Comparison of ENCODE assay signal across 1 cellular context in the genomic region with DNA sequence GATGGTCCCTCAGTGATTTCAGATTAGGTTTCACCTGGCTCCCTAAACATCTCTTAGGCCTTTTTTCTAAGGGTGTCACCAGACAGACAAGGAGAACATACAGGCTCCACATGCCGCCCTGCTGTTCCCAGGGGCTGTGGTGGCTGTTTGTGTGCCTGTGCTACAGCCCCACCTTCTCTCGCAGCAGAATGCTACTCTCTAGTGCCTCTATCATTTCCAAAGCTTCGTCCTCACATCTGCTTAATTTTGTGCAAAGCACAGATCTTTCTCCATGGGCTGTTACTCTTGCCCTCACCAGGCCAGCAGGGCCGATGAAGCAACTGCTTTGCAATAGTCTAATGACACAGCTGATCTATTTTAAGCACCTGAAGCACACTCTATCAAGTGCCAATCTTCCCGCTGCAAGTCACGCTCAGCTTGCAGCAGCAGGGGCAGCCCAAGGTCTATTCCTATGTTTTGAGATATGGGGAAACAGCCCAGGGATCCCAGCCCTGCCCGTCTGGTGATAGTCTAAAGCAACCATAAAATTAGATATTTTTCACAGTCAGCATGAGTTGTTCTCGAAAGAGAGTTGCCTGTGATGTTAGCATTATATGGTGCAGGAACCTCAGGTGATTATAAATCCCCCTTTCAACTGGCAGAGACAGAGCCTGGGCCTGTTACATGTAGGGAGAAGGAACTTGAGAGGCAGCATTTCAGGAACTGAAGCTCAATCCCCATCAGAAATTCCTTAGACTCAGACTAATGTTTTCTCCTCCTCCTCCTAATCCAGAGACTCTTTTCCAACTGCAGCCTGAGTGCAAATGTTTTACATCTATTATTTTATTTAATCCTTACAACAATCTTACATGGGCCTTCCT.
TF ChIP-seq lines count a peak whose summit lies in the region.

No MANE protein-coding gene starts in this region.

TF ChIP-seq in K562, 482 proteins besides CTCF, POLR2A, EP300 and RAD21 (continued from another document and continues in another):
- TF ChIP-seq, protein P1, sequence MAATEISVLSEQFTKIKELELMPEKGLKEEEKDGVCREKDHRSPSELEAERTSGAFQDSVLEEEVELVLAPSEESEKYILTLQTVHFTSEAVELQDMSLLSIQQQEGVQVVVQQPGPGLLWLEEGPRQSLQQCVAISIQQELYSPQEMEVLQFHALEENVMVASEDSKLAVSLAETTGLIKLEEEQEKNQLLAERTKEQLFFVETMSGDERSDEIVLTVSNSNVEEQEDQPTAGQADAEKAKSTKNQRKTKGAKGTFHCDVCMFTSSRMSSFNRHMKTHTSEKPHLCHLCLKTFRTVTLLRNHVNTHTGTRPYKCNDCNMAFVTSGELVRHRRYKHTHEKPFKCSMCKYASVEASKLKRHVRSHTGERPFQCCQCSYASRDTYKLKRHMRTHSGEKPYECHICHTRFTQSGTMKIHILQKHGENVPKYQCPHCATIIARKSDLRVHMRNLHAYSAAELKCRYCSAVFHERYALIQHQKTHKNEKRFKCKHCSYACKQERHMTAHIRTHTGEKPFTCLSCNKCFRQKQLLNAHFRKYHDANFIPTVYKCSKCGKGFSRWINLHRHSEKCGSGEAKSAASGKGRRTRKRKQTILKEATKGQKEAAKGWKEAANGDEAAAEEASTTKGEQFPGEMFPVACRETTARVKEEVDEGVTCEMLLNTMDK (IDR thresholded peaks at IDR 0.05; ENCODE audit: borderline replicate concordance, insufficient read depth, low read depth, low read length, poor library complexity, severe bottlenecking) = no peak
- TF ChIP-seq TAF15 (IDR thresholded peaks at IDR 0.05; ENCODE audit: low read depth, low read length) (no peak), MBD2 (IDR thresholded peaks at IDR 0.05; ENCODE audit: borderline replicate concordance, low read depth) (no peak), FUS (optimal IDR thresholded peaks at IDR 0.05; ENCODE audit: low read depth, low read length) (no peak), SOX6 (IDR thresholded peaks at IDR 0.05) (peak; percentile 73; the same call in 1 of the 2 replicates), ZNF717 (CRISPR knock-in tag; IDR thresholded peaks at IDR 0.05) (no peak), HMG20B (CRISPR knock-in tag; IDR thresholded peaks at IDR 0.05) (no peak), UBTF (IDR thresholded peaks at IDR 0.05; ENCODE audit: borderline replicate concordance in 1 of 2, low read depth in 2 of 2, low read length in 2 of 2) (no peak), CREM (IDR thresholded peaks at IDR 0.05; ENCODE audit: low read depth) (no peak), SRSF1 (IDR thresholded peaks at IDR 0.05; ENCODE audit: low read depth, low read length) (no peak), RBM34 (IDR thresholded peaks at IDR 0.05; ENCODE audit: borderline replicate concordance, insufficient read depth, low read length) (no peak), ARNT (IDR thresholded peaks at IDR 0.05) (no peak), THRAP3 (IDR thresholded peaks at IDR 0.05; ENCODE audit: borderline replicate concordance) (no peak), FOXM1 (IDR thresholded peaks at IDR 0.05; ENCODE audit: low read depth) (no peak), FOXM1 (CRISPR knock-in tag; IDR thresholded peaks at IDR 0.05; ENCODE audit: low read depth) (no peak), ZBTB7A (IDR thresholded peaks at IDR 0.05; ENCODE audit: borderline replicate concordance, control insufficient read depth, low read depth, low read length) (no peak), ZC3H8 (IDR thresholded peaks at IDR 0.05) (no peak), ZKSCAN8 (CRISPR knock-in tag; IDR thresholded peaks at IDR 0.05) (0 out of 2 replicates have a peak, but pooled peaks have one; percentile 46), ID3 (CRISPR knock-in tag; IDR thresholded peaks at IDR 0.05) (no peak), ID3 (tag; IDR thresholded peaks at IDR 0.05) (no peak), MXI1 (IDR thresholded peaks at IDR 0.05; ENCODE audit: low read depth, low read length) (no peak), MCM7 (IDR thresholded peaks at IDR 0.05) (no peak), IRF2 (CRISPR knock-in tag; IDR thresholded peaks at IDR 0.05) (no peak), SREBF1 (IDR thresholded peaks at IDR 0.05; ENCODE audit: borderline replicate concordance, low read depth, low read length) (no peak), ZBTB8A (IDR thresholded peaks at IDR 0.05; ENCODE audit: partially characterized antibody) (no peak), TCFL5 (CRISPR knock-in tag; conservative IDR thresholded peaks at IDR 0.05) (no peak), MLX (CRISPR knock-in tag; conservative IDR thresholded peaks at IDR 0.05) (no peak), MAFK (IDR thresholded peaks at IDR 0.05; ENCODE audit: low read length) (peak; percentile 77), ZNF277 (CRISPR knock-in tag; IDR thresholded peaks at IDR 0.05; ENCODE audit: borderline replicate concordance) (no peak), CREB3 (tag; conservative IDR thresholded peaks at IDR 0.05; ENCODE audit: low read depth) (no peak), RBM17 (IDR thresholded peaks at IDR 0.05; ENCODE audit: borderline replicate concordance, low read depth, low read length) (no peak), HEY1 (CRISPR knock-in tag; IDR thresholded peaks at IDR 0.05; ENCODE audit: borderline replicate concordance) (no peak), TFAM (CRISPR knock-in tag; conservative IDR thresholded peaks at IDR 0.05) (no peak), CREB1 (IDR thresholded peaks at IDR 0.05) (no peak), CREB1 (CRISPR knock-in tag; IDR thresholded peaks at IDR 0.05) (no peak), POU5F1 (IDR thresholded peaks at IDR 0.05; ENCODE audit: borderline replicate concordance, low read depth, low read length, partially characterized antibody) (no peak), IFI16 (CRISPR knock-in tag; IDR thresholded peaks at IDR 0.05) (no peak), POLR2B (IDR thresholded peaks at IDR 0.05; ENCODE audit: low read depth, partially characterized antibody) (no peak), SMAD2 (IDR thresholded peaks at IDR 0.05; ENCODE audit: low read depth, low read length) (no peak), CC2D1A (IDR thresholded peaks at IDR 0.05) (no peak), SRSF7 (optimal IDR thresholded peaks at IDR 0.05; ENCODE audit: low read depth, low read length) (no peak), ZNF561 (CRISPR knock-in tag; conservative IDR thresholded peaks at IDR 0.05) (no peak), LCOR (CRISPR knock-in tag; IDR thresholded peaks at IDR 0.05) (no peak), PRPF4 (IDR thresholded peaks at IDR 0.05; ENCODE audit: insufficient read depth, low read depth, low read length, poor library complexity, severe bottlenecking) (no peak), HLTF (IDR thresholded peaks at IDR 0.05) (no peak), STAT5B (CRISPR knock-in tag; IDR thresholded peaks at IDR 0.05) (no peak), POLR2AphosphoS2 (IDR thresholded peaks at IDR 0.05; ENCODE audit: low read length) (no peak), MTF1 (CRISPR knock-in tag; IDR thresholded peaks at IDR 0.05; ENCODE audit: borderline replicate concordance) (no peak), KAT8 (IDR thresholded peaks at IDR 0.05; ENCODE audit: low read depth) (no peak), ZBTB17 (CRISPR knock-in tag; IDR thresholded peaks at IDR 0.05) (no peak)
- TF ChIP-seq, protein P2, sequence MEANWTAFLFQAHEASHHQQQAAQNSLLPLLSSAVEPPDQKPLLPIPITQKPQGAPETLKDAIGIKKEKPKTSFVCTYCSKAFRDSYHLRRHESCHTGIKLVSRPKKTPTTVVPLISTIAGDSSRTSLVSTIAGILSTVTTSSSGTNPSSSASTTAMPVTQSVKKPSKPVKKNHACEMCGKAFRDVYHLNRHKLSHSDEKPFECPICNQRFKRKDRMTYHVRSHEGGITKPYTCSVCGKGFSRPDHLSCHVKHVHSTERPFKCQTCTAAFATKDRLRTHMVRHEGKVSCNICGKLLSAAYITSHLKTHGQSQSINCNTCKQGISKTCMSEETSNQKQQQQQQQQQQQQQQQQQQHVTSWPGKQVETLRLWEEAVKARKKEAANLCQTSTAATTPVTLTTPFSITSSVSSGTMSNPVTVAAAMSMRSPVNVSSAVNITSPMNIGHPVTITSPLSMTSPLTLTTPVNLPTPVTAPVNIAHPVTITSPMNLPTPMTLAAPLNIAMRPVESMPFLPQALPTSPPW (CRISPR knock-in tag; IDR thresholded peaks at IDR 0.05) = 0 out of 2 replicates have a peak, but pooled peaks have one; percentile 16
- TF ChIP-seq, protein P3, sequence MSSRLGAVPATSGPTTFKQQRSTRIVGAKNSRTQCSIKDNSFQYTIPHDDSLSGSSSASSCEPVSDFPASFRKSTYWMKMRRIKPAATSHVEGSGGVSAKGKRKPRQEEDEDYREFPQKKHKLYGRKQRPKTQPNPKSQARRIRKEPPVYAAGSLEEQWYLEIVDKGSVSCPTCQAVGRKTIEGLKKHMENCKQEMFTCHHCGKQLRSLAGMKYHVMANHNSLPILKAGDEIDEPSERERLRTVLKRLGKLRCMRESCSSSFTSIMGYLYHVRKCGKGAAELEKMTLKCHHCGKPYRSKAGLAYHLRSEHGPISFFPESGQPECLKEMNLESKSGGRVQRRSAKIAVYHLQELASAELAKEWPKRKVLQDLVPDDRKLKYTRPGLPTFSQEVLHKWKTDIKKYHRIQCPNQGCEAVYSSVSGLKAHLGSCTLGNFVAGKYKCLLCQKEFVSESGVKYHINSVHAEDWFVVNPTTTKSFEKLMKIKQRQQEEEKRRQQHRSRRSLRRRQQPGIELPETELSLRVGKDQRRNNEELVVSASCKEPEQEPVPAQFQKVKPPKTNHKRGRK (tag; IDR thresholded peaks at IDR 0.05) = no peak
- TF ChIP-seq, protein P4, sequence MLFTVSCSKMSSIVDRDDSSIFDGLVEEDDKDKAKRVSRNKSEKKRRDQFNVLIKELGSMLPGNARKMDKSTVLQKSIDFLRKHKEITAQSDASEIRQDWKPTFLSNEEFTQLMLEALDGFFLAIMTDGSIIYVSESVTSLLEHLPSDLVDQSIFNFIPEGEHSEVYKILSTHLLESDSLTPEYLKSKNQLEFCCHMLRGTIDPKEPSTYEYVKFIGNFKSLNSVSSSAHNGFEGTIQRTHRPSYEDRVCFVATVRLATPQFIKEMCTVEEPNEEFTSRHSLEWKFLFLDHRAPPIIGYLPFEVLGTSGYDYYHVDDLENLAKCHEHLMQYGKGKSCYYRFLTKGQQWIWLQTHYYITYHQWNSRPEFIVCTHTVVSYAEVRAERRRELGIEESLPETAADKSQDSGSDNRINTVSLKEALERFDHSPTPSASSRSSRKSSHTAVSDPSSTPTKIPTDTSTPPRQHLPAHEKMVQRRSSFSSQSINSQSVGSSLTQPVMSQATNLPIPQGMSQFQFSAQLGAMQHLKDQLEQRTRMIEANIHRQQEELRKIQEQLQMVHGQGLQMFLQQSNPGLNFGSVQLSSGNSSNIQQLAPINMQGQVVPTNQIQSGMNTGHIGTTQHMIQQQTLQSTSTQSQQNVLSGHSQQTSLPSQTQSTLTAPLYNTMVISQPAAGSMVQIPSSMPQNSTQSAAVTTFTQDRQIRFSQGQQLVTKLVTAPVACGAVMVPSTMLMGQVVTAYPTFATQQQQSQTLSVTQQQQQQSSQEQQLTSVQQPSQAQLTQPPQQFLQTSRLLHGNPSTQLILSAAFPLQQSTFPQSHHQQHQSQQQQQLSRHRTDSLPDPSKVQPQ (CRISPR knock-in tag; IDR thresholded peaks at IDR 0.05; ENCODE audit: borderline replicate concordance) = no peak
- TF ChIP-seq, protein P5, sequence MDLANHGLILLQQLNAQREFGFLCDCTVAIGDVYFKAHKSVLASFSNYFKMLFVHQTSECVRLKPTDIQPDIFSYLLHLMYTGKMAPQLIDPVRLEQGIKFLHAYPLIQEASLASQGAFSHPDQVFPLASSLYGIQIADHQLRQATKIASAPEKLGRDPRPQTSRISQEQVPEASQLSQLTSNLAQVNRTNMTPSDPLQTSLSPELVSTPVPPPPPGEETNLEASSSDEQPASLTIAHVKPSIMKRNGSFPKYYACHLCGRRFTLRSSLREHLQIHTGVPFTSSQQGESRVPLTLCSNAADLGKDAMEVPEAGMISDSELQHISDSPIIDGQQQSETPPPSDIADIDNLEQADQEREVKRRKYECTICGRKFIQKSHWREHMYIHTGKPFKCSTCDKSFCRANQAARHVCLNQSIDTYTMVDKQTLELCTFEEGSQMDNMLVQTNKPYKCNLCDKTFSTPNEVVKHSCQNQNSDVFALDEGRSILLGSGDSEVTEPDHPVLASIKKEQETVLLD (IDR thresholded peaks at IDR 0.05) = no peak
